Comparison of ENCODE assay signal across 17 cellular contexts in the genomic region with DNA sequence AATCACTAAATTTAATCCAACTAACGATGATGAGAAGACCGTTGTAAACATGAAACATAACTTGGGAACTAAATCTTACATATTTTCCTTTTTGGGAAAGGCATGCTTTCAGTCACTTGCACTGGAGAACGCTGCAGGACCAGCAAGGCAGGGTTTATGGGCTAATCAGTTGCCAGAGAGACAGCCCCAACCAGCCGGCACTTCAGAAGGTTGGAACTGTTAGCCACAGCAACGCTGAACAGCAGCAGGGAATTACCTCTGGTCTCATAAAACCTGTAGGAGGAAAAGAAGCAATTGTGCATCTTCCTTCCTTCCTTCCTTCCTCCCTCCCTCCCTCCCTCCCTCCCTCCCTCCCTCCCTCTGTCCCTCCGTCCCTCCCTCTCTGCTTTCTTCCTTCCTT. TPM values are rescaled to one million over a fixed set of nuclear protein-coding genes. Genes with fewer than 3 reads are reported as not detected.
"Had no signal": no experiment of that assay in that cellular context is flagged by ENCODE, and none has a peak within 500 bp of the region (broad histone marks: within the 10 kb centered on the region; RNA-seq: fewer than 3 reads in every experiment).

No MANE protein-coding gene starts in this region.

- H3K9me3 ChIP-seq: esophagus muscularis mucosa, right lobe of liver, vagina had no signal

- H3K4me1 ChIP-seq: esophagus muscularis mucosa, right lobe of liver had no signal

- DNase-seq: activated CD8-positive, alpha-beta memory T cell treated with anti-CD3 and anti-CD28 coated beads, Interleukin-2, amount 50 U/mL, for 4 hours; activated naive CD4-positive, alpha-beta T cell; activated T-cell treated with anti-CD3 and anti-CD28 coated beads, Interleukin-2, amount 50 U/mL, for 24 hours; central memory CD4-positive, alpha-beta T cell; dorsolateral prefrontal cortex; effector memory CD8-positive, alpha-beta T cell; glutamatergic neuron; hippocampal formation; nucleus accumbens; right lobe of liver; stimulated activated CD4-positive, alpha-beta T cell treated with anti-CD3 and anti-CD28 coated beads, Interleukin-2, amount 100 ng/mL, for 24 hours; T-helper 9 cell had no signal

- H3K4me3 ChIP-seq: dorsolateral prefrontal cortex, esophagus muscularis mucosa, right lobe of liver, skin epidermis, vagina had no signal

- H3K27ac ChIP-seq: dorsolateral prefrontal cortex, esophagus muscularis mucosa, right lobe of liver, skin epidermis, vagina had no signal

- ATAC-seq: activated T-helper 17 cell treated with anti-CD3 and anti-CD28 coated beads, Interleukin-2, amount 50 U/mL, for 72 hours; effector memory CD8-positive, alpha-beta T cell; right lobe of liver; WTC11 had no signal

- H3K27me3 ChIP-seq: esophagus muscularis mucosa, right lobe of liver, vagina had no signal

- H3K36me3 ChIP-seq: esophagus muscularis mucosa, right lobe of liver, vagina had no signal

RNA-seq across cellular contexts. Expression of gene SIX2, which starts 33.9 kb away (rescaled TPM):
- total RNA-seq: activated T-helper 17 cell treated with anti-CD3 and anti-CD28 coated beads, Interleukin-2, amount 50 U/mL, for 72 hours; right lobe of liver had no signal
